1 cellular context compared by ENCODE assay signal in genomic region chr17:57436565-57436964, GRCh38.
TF ChIP-seq lines count a peak whose summit lies in the region.

No MANE protein-coding gene starts in this region.

TF ChIP-seq in A549, 52 proteins besides CTCF, POLR2A, EP300 and RAD21 (continued from another document):
- TF ChIP-seq ELK1 (IDR thresholded peaks at IDR 0.05; ENCODE audit: low read depth, low read length) (no peak), MAFK (IDR thresholded peaks at IDR 0.05; ENCODE audit: partially characterized antibody) (no peak), HOXA7 (CRISPR knock-in tag; IDR thresholded peaks at IDR 0.05) (no peak), HOXB13 (CRISPR knock-in tag; IDR thresholded peaks at IDR 0.05; ENCODE audit: low read depth) (no peak), ESRRA (IDR thresholded peaks at IDR 0.05; ENCODE audit: borderline replicate concordance, low read length) (no peak), MAX (IDR thresholded peaks at IDR 0.05) (no peak), HDAC2 (IDR thresholded peaks at IDR 0.05) (no peak), RARB (CRISPR knock-in tag; IDR thresholded peaks at IDR 0.05) (no peak)
TF ChIP-seq in A549: peak in this region for 0.
